2 cellular contexts compared by ENCODE assay signal in genomic region chr1:183215936-183216335, GRCh38.
TF ChIP-seq lines count a peak whose summit lies in the region.

No MANE protein-coding gene starts in this region.

TF ChIP-seq in K562, 482 proteins besides CTCF, POLR2A, EP300 and RAD21 (continued from another document):
- no peak for TF ChIP-seq PATZ1 (CRISPR knock-in tag; IDR thresholded peaks at IDR 0.05; ENCODE audit: borderline replicate concordance)
- no peak for TF ChIP-seq ZFP1 (CRISPR knock-in tag; IDR thresholded peaks at IDR 0.05)
- no peak for TF ChIP-seq MTA2 (IDR thresholded peaks at IDR 0.05; ENCODE audit: low read depth)
- no peak for TF ChIP-seq CBFA2T3 (IDR thresholded peaks at IDR 0.05)
- TF ChIP-seq OTX1 (CRISPR knock-in tag; IDR thresholded peaks at IDR 0.05) = no peak
- no peak for TF ChIP-seq CREB5 (CRISPR knock-in tag; IDR thresholded peaks at IDR 0.05)
- no peak for TF ChIP-seq MYC (IDR thresholded peaks at IDR 0.05; ENCODE audit: low read depth, low read length)
- no peak for TF ChIP-seq MYC (CRISPR knock-in tag; IDR thresholded peaks at IDR 0.05; ENCODE audit: borderline replicate concordance, low read depth)
- no peak for TF ChIP-seq ZHX1 (conservative IDR thresholded peaks at IDR 0.05; ENCODE audit: low read length)
- no peak for TF ChIP-seq ESRRB (CRISPR knock-in tag; IDR thresholded peaks at IDR 0.05; ENCODE audit: borderline replicate concordance)
- no peak for TF ChIP-seq EHMT2 (IDR thresholded peaks at IDR 0.05)
- TF ChIP-seq HMBOX1 (IDR thresholded peaks at IDR 0.05) = no peak
- TF ChIP-seq GTF2E2 (tag; IDR thresholded peaks at IDR 0.05) = no peak
TF ChIP-seq in K562: peak in this region for 0.

TF ChIP-seq in neural cell, 6 proteins besides CTCF, POLR2A, EP300 and RAD21 (continued from another document):
- TF ChIP-seq TAF1 (IDR thresholded peaks at IDR 0.05; ENCODE audit: low read depth) = no peak
- no peak for TF ChIP-seq MXI1 (conservative IDR thresholded peaks at IDR 0.05; ENCODE audit: poor library complexity, severe bottlenecking)
- no peak for TF ChIP-seq SMC3 (conservative IDR thresholded peaks at IDR 0.05; ENCODE audit: poor library complexity)
- TF ChIP-seq POLR2AphosphoS5 (IDR thresholded peaks at IDR 0.05) = no peak
- TF ChIP-seq EZH2 (IDR thresholded peaks at IDR 0.05; ENCODE audit: borderline replicate concordance, insufficient read depth, low read length, poor library complexity, severe bottlenecking) = no peak
